ENCODE assay signal across 17 cellular contexts in genomic region chr11:102309621-102310541, GRCh38. TPM values are rescaled to one million over a fixed set of nuclear protein-coding genes. Genes with fewer than 3 reads are reported as not detected.
A peak's percentile ranks its signal among the peaks of the same experiment; 100 is the strongest.
DNase-seq lines count a peak whose midpoint lies in the region; ATAC-seq, FAIRE-seq and TF ChIP-seq lines count a peak whose summit lies in the region.
"Had no signal": no experiment of that assay in that cellular context is flagged by ENCODE, and none has a peak within 500 bp of the region (broad histone marks: within the 10 kb centered on the region; RNA-seq: fewer than 3 reads in every experiment).

No MANE protein-coding gene starts in this region.

- H3K27me3 Mint-ChIP-seq in MCF 10A (ENCODE audit: insufficient read depth, unreplicated experiment): no peaks in the 10 kb centered on the region
- no peaks in the 10 kb centered on the region for H3K27me3 Mint-ChIP-seq in stimulated activated naive B cell treated with anti-CD40 and anti-IgM and Interleukin-4, amounts not matched to agents 10 μg/mL and 1 μg/mL and 100 μg/mL, for 72 hours
- H3K27me3 Mint-ChIP-seq: memory B cell; stimulated activated memory B cell treated with anti-CD40 and anti-IgM and Interleukin-4, amounts not matched to agents 10 μg/mL and 1 μg/mL and 100 μg/mL, for 72 hours had no signal

- no peak overlapping the region for H2AFZ ChIP-seq in mammary epithelial cell (ENCODE audit: low read depth, low read length)

- POLR2A ChIA-PET in MCF 10A (lab: Yijun Ruan, JAX): interaction anchor here (0.6 to 6.9 kb wide), 8 partner anchors 8 to 244 kb away, joined by 3 to 274 read pairs (median 12); partner anchors contain the start of gene BIRC3

- peaks cover 36% of the 10 kb centered on the region for H3K4me1 ChIP-seq in mammary epithelial cell (ENCODE audit: insufficient read depth, low read length)

- ATAC-seq in stimulated activated naive B cell treated with anti-CD40 and anti-IgM and Interleukin-4, amounts not matched to agents 10 μg/mL and 1 μg/mL and 100 μg/mL, for 72 hours (replicated peaks): no peak
- ATAC-seq in HG03520 (IDR thresholded peaks at IDR 0.05; ENCODE audit: unreplicated experiment) (no peak), HG02763 (IDR thresholded peaks at IDR 0.05; ENCODE audit: unreplicated experiment) (no peak), GM18520 (IDR thresholded peaks at IDR 0.05; ENCODE audit: unreplicated experiment) (no peak)
- ATAC-seq: stimulated activated memory B cell treated with anti-CD40 and anti-IgM and Interleukin-4, amounts not matched to agents 10 μg/mL and 1 μg/mL and 100 μg/mL, for 72 hours had no signal

- H3K27me3 ChIP-seq in mammary epithelial cell (ENCODE audit: insufficient read depth, low read length) (no peaks in the 10 kb centered on the region), bronchial epithelial cell (ENCODE audit: control insufficient read depth, insufficient read depth, low read length) (no peaks in the 10 kb centered on the region)
- H3K27me3 ChIP-seq: esophagus muscularis mucosa had no signal

- H4K20me1 ChIP-seq in mammary epithelial cell (ENCODE audit: insufficient read depth, low read length): no peaks in the 10 kb centered on the region

- no peak overlapping the region for H3K9ac ChIP-seq in mammary epithelial cell (ENCODE audit: insufficient read depth, low read length)

- peak; percentile 86 for DNase-seq in MCF 10A (ENCODE audit: unreplicated experiment)
- no peak for DNase-seq in mammary epithelial cell
- DNase-seq in LNCaP clone FGC (ENCODE audit: low read depth): no peak
- DNase-seq in bronchial epithelial cell (ENCODE audit: low read depth): no peak
- DNase-seq in stimulated activated naive B cell treated with anti-CD40 and anti-IgM and Interleukin-4, amounts not matched to agents 10 μg/mL and 1 μg/mL and 100 μg/mL, for 72 hours: no peak
- DNase-seq: activated CD4-positive, alpha-beta T cell treated with anti-CD3 and anti-CD28 coated beads, Interleukin-2, amount 50 U/mL, for 48 hours; activated naive CD4-positive, alpha-beta T cell treated with Interleukin-2 at 50 U/mL for 16 hours; caudate nucleus; NCI-H748 treated with DMSO at 0.1 percent for 48 hours; stimulated activated CD4-positive, alpha-beta T cell treated with anti-CD3 and anti-CD28 coated beads, Interleukin-2, amount 100 ng/mL, for 24 hours; T-helper 1 cell had no signal

- no peak overlapping the region for H3K4me3 ChIP-seq in mammary epithelial cell (replicated peaks in 1 of 3; ENCODE audit: insufficient read depth in 1 of 3, low read depth in 2 of 3, low read length in 3 of 3)
- H3K4me3 ChIP-seq in LNCaP clone FGC (ENCODE audit: low read depth, low read length): no peak overlapping the region
- H3K4me3 ChIP-seq in bronchial epithelial cell (ENCODE audit: low read depth, low read length): no peak overlapping the region
- H3K4me3 ChIP-seq: esophagus muscularis mucosa had no signal

- dilution Hi-C loops in mammary epithelial cell (cut with HindIII; ENCODE audit: low sequenced_read_pairs): no loop called here

- no peak overlapping the region for H3K4me2 ChIP-seq in mammary epithelial cell (ENCODE audit: insufficient read depth, low read depth, low read length)

- peaks cover 4% of the 10 kb centered on the region for H3K36me3 Mint-ChIP-seq in MCF 10A (ENCODE audit: insufficient read depth, unreplicated experiment)
- peaks cover 0 to 1% of the 10 kb centered on the region in 2 donors for H3K36me3 Mint-ChIP-seq in stimulated activated naive B cell treated with anti-CD40 and anti-IgM and Interleukin-4, amounts not matched to agents 10 μg/mL and 1 μg/mL and 100 μg/mL, for 72 hours
- H3K36me3 Mint-ChIP-seq: memory B cell; stimulated activated memory B cell treated with anti-CD40 and anti-IgM and Interleukin-4, amounts not matched to agents 10 μg/mL and 1 μg/mL and 100 μg/mL, for 72 hours had no signal

- peaks cover 49% of the 10 kb centered on the region for H3K4me1 Mint-ChIP-seq in MCF 10A (ENCODE audit: insufficient read depth, unreplicated experiment)
- H3K4me1 Mint-ChIP-seq in stimulated activated naive B cell treated with anti-CD40 and anti-IgM and Interleukin-4, amounts not matched to agents 10 μg/mL and 1 μg/mL and 100 μg/mL, for 72 hours: peaks cover 35 to 51% of the 10 kb centered on the region in 2 donors

- no peaks in the 10 kb centered on the region for H3K79me2 ChIP-seq in mammary epithelial cell (ENCODE audit: insufficient read depth, low read length)

- peak overlapping the region; percentile 79 for H3K27ac Mint-ChIP-seq in MCF 10A (ENCODE audit: low read depth, unreplicated experiment)
- H3K27ac Mint-ChIP-seq in stimulated activated naive B cell treated with anti-CD40 and anti-IgM and Interleukin-4, amounts not matched to agents 10 μg/mL and 1 μg/mL and 100 μg/mL, for 72 hours: peak overlapping the region; percentile 5
- H3K27ac Mint-ChIP-seq: memory B cell; stimulated activated memory B cell treated with anti-CD40 and anti-IgM and Interleukin-4, amounts not matched to agents 10 μg/mL and 1 μg/mL and 100 μg/mL, for 72 hours had no signal

- TF ChIP-seq CTCF in MCF 10A (IDR thresholded peaks at IDR 0.05; ENCODE audit: unreplicated experiment) (peak; percentile 26), mammary epithelial cell (conservative IDR thresholded peaks at IDR 0.05 in 1 of 2, IDR thresholded peaks at IDR 0.05 in 1 of 2; ENCODE audit: extremely low read depth in 1 of 2, insufficient read depth in 1 of 2, low read depth in 1 of 2, low read length in 2 of 2) (no peak), LNCaP clone FGC (IDR thresholded peaks at IDR 0.05; ENCODE audit: control insufficient read depth, extremely low read depth, insufficient read depth) (peak; percentile 28), bronchial epithelial cell (IDR thresholded peaks at IDR 0.05; ENCODE audit: insufficient read depth, low read length, severe bottlenecking) (no peak)

- no TSS peak for BruUV-seq in MCF 10A (replicated peaks; lab: Mats Ljungman, UMichigan)
- BruUV-seq in mammary epithelial cell (replicated peaks; lab: Mats Ljungman, UMichigan): no TSS peak

- peak overlapping the region; percentile 38 for H3K4me3 Mint-ChIP-seq in MCF 10A (ENCODE audit: unreplicated experiment)
- no peak overlapping the region for H3K4me3 Mint-ChIP-seq in stimulated activated naive B cell treated with anti-CD40 and anti-IgM and Interleukin-4, amounts not matched to agents 10 μg/mL and 1 μg/mL and 100 μg/mL, for 72 hours
- H3K4me3 Mint-ChIP-seq: memory B cell; stimulated activated memory B cell treated with anti-CD40 and anti-IgM and Interleukin-4, amounts not matched to agents 10 μg/mL and 1 μg/mL and 100 μg/mL, for 72 hours had no signal

- in situ Hi-C loops in mammary epithelial cell (cut with MboI; ENCODE audit: low sequenced_read_pairs in 2 of 2): no loop called here

- H3K9me3 Mint-ChIP-seq in MCF 10A (ENCODE audit: unreplicated experiment): no peaks in the 10 kb centered on the region
- peaks cover 0 to 1% of the 10 kb centered on the region in 2 donors for H3K9me3 Mint-ChIP-seq in stimulated activated naive B cell treated with anti-CD40 and anti-IgM and Interleukin-4, amounts not matched to agents 10 μg/mL and 1 μg/mL and 100 μg/mL, for 72 hours
- H3K9me3 Mint-ChIP-seq: memory B cell had no signal

- no peaks in the 10 kb centered on the region for H3K9me3 ChIP-seq in mammary epithelial cell (replicated peaks; ENCODE audit: insufficient read depth, low read length)
- H3K9me3 ChIP-seq: esophagus muscularis mucosa had no signal

- 95% methylated on average over 24 of the region's 25 CpGs for WGBS in mammary epithelial cell (ENCODE audit: low coverage, missing lambda C conversion rate)

- no peaks in the 10 kb centered on the region for H3K36me3 ChIP-seq in mammary epithelial cell (ENCODE audit: insufficient read depth, low read length)
- H3K36me3 ChIP-seq in bronchial epithelial cell (ENCODE audit: control insufficient read depth, insufficient read depth, low read length): no peaks in the 10 kb centered on the region
- H3K36me3 ChIP-seq: esophagus muscularis mucosa had no signal

- CTCF ChIA-PET in MCF 10A (lab: Yijun Ruan, JAX) (interaction anchor here (0.6 to 14.7 kb wide), 4 partner anchors 9 to 57 kb away, joined by 3 to 239 read pairs (median 4); no protein-coding TSS in a partner anchor), mammary epithelial cell (lab: Charles Lee; ENCODE audit: low non-redundant PET) (no interaction called here)

- FAIRE-seq in bronchial epithelial cell (lab: Jason Lieb, UNC): peak; percentile 58

- intact Hi-C loops in MCF 10A (cut with micrococcal nuclease): loop anchor here (5.0 kb wide), 1 partner anchor 37 kb away; the partner anchor contains the start of gene BIRC2
- intact Hi-C loops in mammary epithelial cell (cut with micrococcal nuclease): no loop called here

- no peak overlapping the region for H3K27ac ChIP-seq in mammary epithelial cell (ENCODE audit: insufficient read depth, low read depth, low read length)
- H3K27ac ChIP-seq: esophagus muscularis mucosa had no signal

RNA-seq across cellular contexts. Expression of gene BIRC3, which starts 7.4 kb away (rescaled TPM):
- total RNA-seq in MCF 10A (2022) (91.6 and 124 TPM in 2 replicates), mammary epithelial cell (10 to 100 TPM in 1 of 2 donors, under 1 TPM in 1; 0.83 to 17.5 TPM), bronchial epithelial cell (1.3 and 1.4 TPM in 2 replicates)
- polyA plus RNA-seq in mammary epithelial cell: 1.00 TPM
- 1.7 TPM for polyA minus RNA-seq in mammary epithelial cell

RNA-seq across cellular contexts. Expression of gene BIRC2, which starts 37.1 kb away (rescaled TPM):
- 46.2 and 50.0 TPM in 2 replicates for total RNA-seq in MCF 10A (2022)
- total RNA-seq in mammary epithelial cell: 10 to 100 TPM; 59.4 to 78.2 TPM
- 23.6 TPM for polyA plus RNA-seq in mammary epithelial cell
- 20.2 TPM for polyA minus RNA-seq in mammary epithelial cell
- 56.6 and 58.8 TPM in 2 replicates for total RNA-seq in bronchial epithelial cell

Comparison
In these comparisons a context has a peak if more than half of its experiments do, and no peak if none do; other contexts are left out.
1. CTCF ChIP-seq: peak in MCF 10A (single experiment) and LNCaP clone FGC (single experiment); none in mammary epithelial cell (0 of 2) and bronchial epithelial cell (single experiment).